13 cellular contexts compared by ENCODE assay signal in genomic region chr3:160671231-160671630, GRCh38. TPM values are rescaled to one million over a fixed set of nuclear protein-coding genes. Genes with fewer than 3 reads are reported as not detected.
A peak's percentile ranks its signal among the peaks of the same experiment; 100 is the strongest.
DNase-seq lines count a peak whose midpoint lies in the region; ATAC-seq and TF ChIP-seq lines count a peak whose summit lies in the region.
"Had no signal": no experiment of that assay in that cellular context is flagged by ENCODE, and none has a peak within 500 bp of the region (broad histone marks: within the 10 kb centered on the region; RNA-seq: fewer than 3 reads in every experiment).

No MANE protein-coding gene starts in this region.

- no peak overlapping the region for H2BK120ac ChIP-seq in neuronal stem cell (ENCODE audit: low read depth, low read length)

- H3K4ac ChIP-seq in neuronal stem cell (ENCODE audit: low read length): no peak overlapping the region

- H2BK15ac ChIP-seq in neuronal stem cell (ENCODE audit: low read length): no peak overlapping the region

- peak overlapping the region; percentile 13 for H2AFZ ChIP-seq in neuronal stem cell (ENCODE audit: low read length)
- H2AFZ ChIP-seq in GM23338: no peak overlapping the region

- no peak overlapping the region for H4K91ac ChIP-seq in neuronal stem cell (ENCODE audit: low read depth, low read length, poor library complexity)

- no CpG with 5 or more reads among the region's 6 CpGs for WGBS in neuronal stem cell (ENCODE audit: extremely low coverage in 2 of 2, insufficient read length in 2 of 2, insufficient replicate concordance in 1 of 2), 2 donors

- H3K79me2 ChIP-seq in GM23338 (replicated peaks; ENCODE audit: insufficient read depth): no peaks in the 10 kb centered on the region

- H3K23ac ChIP-seq in neuronal stem cell (ENCODE audit: low read depth, low read length, poor library complexity): no peak overlapping the region

- no peaks in the 10 kb centered on the region for H4K20me1 ChIP-seq in GM23338 (replicated peaks; ENCODE audit: insufficient read depth)

- H3K27ac ChIP-seq in neuronal stem cell (replicated peaks; ENCODE audit: low read length) (no peak overlapping the region), GM23338 (ENCODE audit: low read depth) (no peak overlapping the region)
- H3K27ac ChIP-seq: tibial artery had no signal

- no peak overlapping the region for H2AK5ac ChIP-seq in neuronal stem cell (ENCODE audit: low read depth, low read length)

- H3K4me1 ChIP-seq in neuronal stem cell (ENCODE audit: control insufficient read depth in 2 of 2, insufficient read depth in 1 of 2, low read depth in 1 of 2, low read length in 2 of 2) (peaks cover under 1 to 3% of the 10 kb centered on the region in 2 donors), GM23338 (ENCODE audit: insufficient read depth) (no peaks in the 10 kb centered on the region)
- H3K4me1 ChIP-seq: tibial artery had no signal

- H3K27me3 ChIP-seq in neuronal stem cell (ENCODE audit: control insufficient read depth in 3 of 3, insufficient read depth in 3 of 3, low read depth in 1 of 3, low read length in 3 of 3) (no peaks in the 10 kb centered on the region), GM23338 (ENCODE audit: insufficient read depth) (no peaks in the 10 kb centered on the region)
- H3K27me3 ChIP-seq: tibial artery had no signal

- H3K9me3 ChIP-seq in neuronal stem cell (replicated peaks in 1 of 2; ENCODE audit: control insufficient read depth in 2 of 2, insufficient read depth in 1 of 2, low read depth in 1 of 2, low read length in 2 of 2): no peaks in the 10 kb centered on the region
- H3K9me3 ChIP-seq: tibial artery had no signal

- no peaks in the 10 kb centered on the region for H3K9me3 Mint-ChIP-seq in GM23338

- peaks cover 2% of the 10 kb centered on the region; the same call in 2 of the 3 replicates for H3K4me1 Mint-ChIP-seq in GM23338

- H3K79me1 ChIP-seq in neuronal stem cell (ENCODE audit: low read depth, low read length): no peaks in the 10 kb centered on the region

- H3K9ac ChIP-seq in neuronal stem cell (ENCODE audit: low read depth, low read length, poor library complexity): no peak overlapping the region

- H3K27me3 Mint-ChIP-seq in GM23338 (ENCODE audit: insufficient read depth, low read depth, poor library complexity): no peaks in the 10 kb centered on the region
- H3K27me3 Mint-ChIP-seq: T-helper 17 cell had no signal

- no peak overlapping the region for H3K14ac ChIP-seq in neuronal stem cell (ENCODE audit: low read length)

- H3K4me2 ChIP-seq in neuronal stem cell (ENCODE audit: insufficient read depth, low read length, poor library complexity, severe bottlenecking) (no peak overlapping the region), GM23338 (no peak overlapping the region)

- no peak overlapping the region for H3K27ac Mint-ChIP-seq in GM23338
- H3K27ac Mint-ChIP-seq: T-helper 17 cell had no signal

- H3K18ac ChIP-seq in neuronal stem cell (ENCODE audit: low read length): no peak overlapping the region

- no peak overlapping the region for H2BK5ac ChIP-seq in neuronal stem cell (ENCODE audit: low read length)

- DNase-seq in neuronal stem cell (ENCODE audit: low spot score): no peak
- DNase-seq in hypothalamus (lab: John Stamatoyannopoulos, UW): no peak
- no peak for DNase-seq in GOT3 (lab: John Stamatoyannopoulos, UW)
- DNase-seq in cerebellar nuclear complex (lab: John Stamatoyannopoulos, UW): no peak
- DNase-seq in GM23338 (ENCODE audit: low spot score): no peak
- DNase-seq: EL; NCI-H446; stimulated activated CD4-positive, alpha-beta T cell treated with anti-CD3 and anti-CD28 coated beads, Interleukin-4, amount 100 ng/mL, for 4 hours; T-helper 17 cell; tibial artery had no signal

- H3K36me3 ChIP-seq in neuronal stem cell (replicated peaks in 1 of 2; ENCODE audit: control insufficient read depth in 2 of 2, insufficient read depth in 2 of 2, low read length in 2 of 2) (no peaks in the 10 kb centered on the region), GM23338 (ENCODE audit: insufficient read depth) (no peaks in the 10 kb centered on the region)
- H3K36me3 ChIP-seq: tibial artery had no signal

- TF ChIP-seq CTCF in GM23338 (conservative IDR thresholded peaks at IDR 0.05; ENCODE audit: low read depth in 2 of 2): no peak

- H2BK12ac ChIP-seq in neuronal stem cell (ENCODE audit: low read length): no peak overlapping the region

- H3K9me2 ChIP-seq in GM23338 (ENCODE audit: insufficient read depth): peaks cover 3% of the 10 kb centered on the region; the same call in 1 of the 2 replicates

- no peaks in the 10 kb centered on the region for H3F3A ChIP-seq in GM23338 (replicated peaks; ENCODE audit: low read depth)

- H4K8ac ChIP-seq in neuronal stem cell (ENCODE audit: low read depth, low read length): no peak overlapping the region

- H3K36me3 Mint-ChIP-seq in GM23338 (ENCODE audit: low read depth): no peaks in the 10 kb centered on the region

- no peak overlapping the region for H3K4me3 Mint-ChIP-seq in GM23338
- H3K4me3 Mint-ChIP-seq: T-helper 17 cell had no signal

- ATAC-seq in GM19324 (IDR thresholded peaks at IDR 0.05; ENCODE audit: low FRiP score, unreplicated experiment): peak; percentile 99
- ATAC-seq in HG02759 (IDR thresholded peaks at IDR 0.05; ENCODE audit: unreplicated experiment): peak; percentile 77
- ATAC-seq in HG03521 (IDR thresholded peaks at IDR 0.05; ENCODE audit: unreplicated experiment): peak; percentile 87
- ATAC-seq in GM23338: no peak
- ATAC-seq: T-helper 17 cell had no signal

- H3K4me3 ChIP-seq in neuronal stem cell (ENCODE audit: low read length in 2 of 2): no peak overlapping the region
- no peak overlapping the region for H3K4me3 ChIP-seq in GM23338
- H3K4me3 ChIP-seq: tibial artery had no signal

TF ChIP-seq in GM23338, 12 proteins besides CTCF, POLR2A, EP300 and RAD21 (continues in another document):
- TF ChIP-seq REST (IDR thresholded peaks at IDR 0.05; ENCODE audit: unreplicated experiment) (no peak), EZH2 (IDR thresholded peaks at IDR 0.05; ENCODE audit: low read depth, unreplicated experiment) (no peak), NANOG (IDR thresholded peaks at IDR 0.05; ENCODE audit: borderline replicate concordance) (no peak)

RNA-seq across cellular contexts. Expression of gene ARL14, which starts 5.7 kb away (rescaled TPM):
- polyA plus RNA-seq in neuronal stem cell (2013, experiment 1 of 2): not detected
- polyA plus RNA-seq in neuronal stem cell (2013, experiment 2 of 2): not detected
- not detected in 2 replicates for total RNA-seq in GM23338 (2014; rRNA removed; shearing (Covaris generic))
- polyA plus RNA-seq in GM23338 (2016; fragmentation: Nextera tagmentation; extraction: Ambion mirVana): not detected in 2 replicates
- total RNA-seq: T-helper 17 cell had no signal
